In genomic region chr10:120810298-120810697, GRCh38 we compare ENCODE assay signal across 23 cellular contexts. TPM values are rescaled to one million over a fixed set of nuclear protein-coding genes. Genes with fewer than 3 reads are reported as not detected.
DNase-seq lines count a peak whose midpoint lies in the region; ATAC-seq and TF ChIP-seq lines count a peak whose summit lies in the region.
"Had no signal": no experiment of that assay in that cellular context is flagged by ENCODE, and none has a peak within 500 bp of the region (broad histone marks: within the 10 kb centered on the region; RNA-seq: fewer than 3 reads in every experiment).

No MANE protein-coding gene starts in this region.

- no peak overlapping the region for H3K27ac Mint-ChIP-seq in osteocyte (ENCODE audit: unreplicated experiment)
- H3K27ac Mint-ChIP-seq: activated CD8-positive, alpha-beta T cell treated with anti-CD3 and anti-CD28 coated beads, Interleukin-2, amount 10 ng/mL, durations not matched to agents 7 days and 5 days; activated naive CD8-positive, alpha-beta T cell treated with anti-CD3 and anti-CD28 coated beads, Interleukin-2, amount 50 U/mL, for 24 hours; CD4-positive, alpha-beta memory T cell had no signal

- TF ChIP-seq CTCF in osteocyte (IDR thresholded peaks at IDR 0.05) = no peak

- H3K4me1 ChIP-seq in NT2/D1 (ENCODE audit: insufficient read depth, insufficient read length) = no peaks in the 10 kb centered on the region
- H3K4me1 ChIP-seq: SJSA1, stomach, tibial artery had no signal

- H3K9ac ChIP-seq in NT2/D1 (ENCODE audit: insufficient read length, low read depth) = peak overlapping the region; percentile 12

- H3K4me1 Mint-ChIP-seq in osteocyte (ENCODE audit: unreplicated experiment) = no peaks in the 10 kb centered on the region
- H3K4me1 Mint-ChIP-seq: activated naive CD8-positive, alpha-beta T cell treated with anti-CD3 and anti-CD28 coated beads, Interleukin-2, amount 50 U/mL, for 24 hours; CD4-positive, alpha-beta memory T cell; neural crest cell had no signal

- no peak for ATAC-seq in GM21390 (IDR thresholded peaks at IDR 0.05; ENCODE audit: unreplicated experiment)
- no peak for ATAC-seq in HG02885 (IDR thresholded peaks at IDR 0.05; ENCODE audit: poor library complexity, unreplicated experiment)
- ATAC-seq in GM21423 (IDR thresholded peaks at IDR 0.05; ENCODE audit: unreplicated experiment) = no peak
- ATAC-seq: activated CD8-positive, alpha-beta T cell treated with anti-CD3 and anti-CD28 coated beads, Interleukin-2, amount 10 ng/mL, durations not matched to agents 7 days and 5 days; activated naive CD8-positive, alpha-beta T cell treated with anti-CD3 and anti-CD28 coated beads, Interleukin-2, amount 50 U/mL, for 24 hours; HCT116 had no signal

- H3K36me3 Mint-ChIP-seq in osteocyte (ENCODE audit: unreplicated experiment) = no peaks in the 10 kb centered on the region
- H3K36me3 Mint-ChIP-seq: CD4-positive, alpha-beta memory T cell had no signal

- no peaks in the 10 kb centered on the region for H3K9me3 Mint-ChIP-seq in osteocyte (ENCODE audit: unreplicated experiment)
- H3K9me3 Mint-ChIP-seq: activated naive CD8-positive, alpha-beta T cell treated with anti-CD3 and anti-CD28 coated beads, Interleukin-2, amount 50 U/mL, for 24 hours; neural crest cell had no signal

- H3K9me3 ChIP-seq in NT2/D1 (ENCODE audit: insufficient read depth, low read length) = no peaks in the 10 kb centered on the region
- H3K9me3 ChIP-seq: SJSA1, stomach, tibial artery had no signal

- DNase-seq in DMS153 (lab: John Stamatoyannopoulos, UW) (peak; percentile 30), DMS153 treated with DMSO at 0.1 percent for 48 hours (lab: John Stamatoyannopoulos, UW; ENCODE audit: unreplicated experiment) (no peak), NCI-H2171 treated with DMSO at 0.1 percent for 48 hours (lab: John Stamatoyannopoulos, UW) (peak; percentile 73), NT2/D1 (ENCODE audit: low read depth, low spot score) (no peak), osteocyte (ENCODE audit: extremely low spot score, unreplicated experiment) (peak; percentile 65)
- DNase-seq: 8988T; activated CD8-positive, alpha-beta T cell treated with anti-CD3 and anti-CD28 coated beads, Interleukin-2, amount 10 ng/mL, durations not matched to agents 7 days and 5 days; activated gamma-delta T cell; activated naive CD8-positive, alpha-beta T cell treated with anti-CD3 and anti-CD28 coated beads, Interleukin-2, amount 50 U/mL, for 24 hours; CD4-positive, alpha-beta memory T cell; head of caudate nucleus; mammary epithelial cell; NCI-H1048; NCI-H2107; stimulated activated CD4-positive, alpha-beta T cell treated with anti-CD3 and anti-CD28 coated beads, Interleukin-15, amount 100 ng/mL, for 24 hours; stomach; tibial artery had no signal

- peaks cover 15% of the 10 kb centered on the region for H3K27me3 Mint-ChIP-seq in osteocyte (ENCODE audit: unreplicated experiment)
- H3K27me3 Mint-ChIP-seq: activated naive CD8-positive, alpha-beta T cell treated with anti-CD3 and anti-CD28 coated beads, Interleukin-2, amount 50 U/mL, for 24 hours had no signal

- no peaks in the 10 kb centered on the region for H3K27me3 ChIP-seq in NT2/D1 (ENCODE audit: insufficient read depth, insufficient read length)
- H3K27me3 ChIP-seq: stomach, tibial artery had no signal

- no peak overlapping the region for H3K4me3 ChIP-seq in NT2/D1 (ENCODE audit: insufficient read length, low read depth)
- H3K4me3 ChIP-seq: SJSA1, stomach, tibial artery had no signal

- no peak overlapping the region for H3K4me3 Mint-ChIP-seq in osteocyte (ENCODE audit: unreplicated experiment)
- H3K4me3 Mint-ChIP-seq: activated CD8-positive, alpha-beta T cell treated with anti-CD3 and anti-CD28 coated beads, Interleukin-2, amount 10 ng/mL, durations not matched to agents 7 days and 5 days; activated naive CD8-positive, alpha-beta T cell treated with anti-CD3 and anti-CD28 coated beads, Interleukin-2, amount 50 U/mL, for 24 hours; CD4-positive, alpha-beta memory T cell; neural crest cell had no signal

- no peaks in the 10 kb centered on the region for H3K36me3 ChIP-seq in NT2/D1 (ENCODE audit: insufficient read depth, insufficient read length, low read length)
- H3K36me3 ChIP-seq: SJSA1, stomach, tibial artery had no signal

RNA-seq across cellular contexts. Expression of gene WDR11, which starts 40.9 kb away (rescaled TPM):
- 61.8 and 65.8 TPM in 2 replicates for total RNA-seq in osteocyte

Comparison
In these comparisons a context has a peak if more than half of its experiments do, and no peak if none do; other contexts are left out.
1. DNase-seq: peak in DMS153 (single experiment), NCI-H2171 treated with DMSO at 0.1 percent for 48 hours (single experiment) and osteocyte (single experiment); none in DMS153 treated with DMSO at 0.1 percent for 48 hours (single experiment) and NT2/D1 (single experiment).